ENCODE assay signal across 1 cellular context in the genomic region with DNA sequence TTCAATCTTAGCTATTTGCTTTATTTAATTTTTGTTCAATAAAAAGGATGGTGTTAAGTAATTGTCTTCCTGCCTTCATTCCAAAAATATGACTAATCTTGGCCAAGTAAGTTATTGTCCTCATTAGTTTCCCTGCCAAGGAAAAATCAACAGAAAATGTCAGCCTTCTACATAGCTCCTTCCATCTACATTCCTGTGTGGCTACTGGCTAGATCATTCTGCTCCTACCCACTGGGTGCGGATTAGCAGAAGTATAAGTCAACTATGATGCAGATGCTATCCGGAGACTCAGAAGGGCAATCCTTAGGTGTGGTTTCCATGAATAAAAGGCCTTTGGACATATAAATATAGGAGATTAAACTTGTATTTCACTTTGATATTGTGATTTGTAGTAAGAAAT.
TF ChIP-seq lines count a peak whose summit lies in the region.

No MANE protein-coding gene starts in this region.

TF ChIP-seq in WTC11, 78 proteins besides CTCF, POLR2A, EP300 and RAD21 (continued from another document):
- TF ChIP-seq, protein P1, sequence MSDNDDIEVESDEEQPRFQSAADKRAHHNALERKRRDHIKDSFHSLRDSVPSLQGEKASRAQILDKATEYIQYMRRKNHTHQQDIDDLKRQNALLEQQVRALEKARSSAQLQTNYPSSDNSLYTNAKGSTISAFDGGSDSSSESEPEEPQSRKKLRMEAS (CRISPR knock-in tag; IDR thresholded peaks at IDR 0.05), result no peak
- TF ChIP-seq ZNF317 (CRISPR knock-in tag; IDR thresholded peaks at IDR 0.05; ENCODE audit: borderline replicate concordance, low read depth), result no peak
